Comparison of ENCODE assay signal across 8 cellular contexts in genomic region chr16:72467157-72467759, GRCh38.
DNase-seq lines count a peak whose midpoint lies in the region; ATAC-seq and TF ChIP-seq lines count a peak whose summit lies in the region.

No MANE protein-coding gene starts in this region.

- peak; percentile 45 to 63 for ATAC-seq in stimulated activated naive B cell treated with anti-CD40 and anti-IgM and Interleukin-4, amounts not matched to agents 10 μg/mL and 1 μg/mL and 100 μg/mL, for 72 hours (replicated peaks)
- ATAC-seq in HG02970 (IDR thresholded peaks at IDR 0.05; ENCODE audit: low FRiP score, unreplicated experiment) = no peak

- H3K27me3 Mint-ChIP-seq in stimulated activated naive B cell treated with anti-CD40 and anti-IgM and Interleukin-4, amounts not matched to agents 10 μg/mL and 1 μg/mL and 100 μg/mL, for 72 hours = no peaks in the 10 kb centered on the region

- no peak overlapping the region for H3K27ac Mint-ChIP-seq in stimulated activated naive B cell treated with anti-CD40 and anti-IgM and Interleukin-4, amounts not matched to agents 10 μg/mL and 1 μg/mL and 100 μg/mL, for 72 hours

- peak; percentile 77 for TF ChIP-seq CTCF in LNCaP clone FGC (IDR thresholded peaks at IDR 0.05; ENCODE audit: control insufficient read depth, extremely low read depth, insufficient read depth)
- peak; percentile 70 for TF ChIP-seq CTCF in foreskin fibroblast (IDR thresholded peaks at IDR 0.05; ENCODE audit: low read depth, low read length)

- H3K4me3 Mint-ChIP-seq in stimulated activated naive B cell treated with anti-CD40 and anti-IgM and Interleukin-4, amounts not matched to agents 10 μg/mL and 1 μg/mL and 100 μg/mL, for 72 hours = no peak overlapping the region

- H3K4me3 ChIP-seq in LNCaP clone FGC (ENCODE audit: low read depth, low read length) (no peak overlapping the region), foreskin fibroblast (ENCODE audit: low read depth in 1 of 2, low read length in 2 of 2) (no peak overlapping the region)

- peak; percentile 0 for DNase-seq in DMS79 treated with DMSO at 0.1 percent for 48 hours (lab: John Stamatoyannopoulos, UW)
- DNase-seq in DMS79 (lab: John Stamatoyannopoulos, UW) = no peak
- no peak for DNase-seq in LNCaP clone FGC (ENCODE audit: low read depth)
- peak; percentile 76 for DNase-seq in SK-N-DZ (ENCODE audit: low spot score)
- peak; percentile 34 to 68 for DNase-seq in foreskin fibroblast
- peak; percentile 9 for DNase-seq in stimulated activated naive B cell treated with anti-CD40 and anti-IgM and Interleukin-4, amounts not matched to agents 10 μg/mL and 1 μg/mL and 100 μg/mL, for 72 hours
- no peak for DNase-seq in GM19238 (ENCODE audit: insufficient read length, low spot score)

- peaks cover 6 to 7% of the 10 kb centered on the region in 2 donors for H3K36me3 Mint-ChIP-seq in stimulated activated naive B cell treated with anti-CD40 and anti-IgM and Interleukin-4, amounts not matched to agents 10 μg/mL and 1 μg/mL and 100 μg/mL, for 72 hours

- H3K9me3 Mint-ChIP-seq in stimulated activated naive B cell treated with anti-CD40 and anti-IgM and Interleukin-4, amounts not matched to agents 10 μg/mL and 1 μg/mL and 100 μg/mL, for 72 hours = peaks cover 7% of the 10 kb centered on the region in 2 donors

- H3K4me1 Mint-ChIP-seq in stimulated activated naive B cell treated with anti-CD40 and anti-IgM and Interleukin-4, amounts not matched to agents 10 μg/mL and 1 μg/mL and 100 μg/mL, for 72 hours = peaks cover 6 to 8% of the 10 kb centered on the region in 2 donors

Comparison
In these comparisons a context has a peak if more than half of its experiments do, and no peak if none do; other contexts are left out.
1. DNase-seq: peak in DMS79 treated with DMSO at 0.1 percent for 48 hours (single experiment), SK-N-DZ (single experiment), foreskin fibroblast (2 of 2) and stimulated activated naive B cell treated with anti-CD40 and anti-IgM and Interleukin-4, amounts not matched to agents 10 μg/mL and 1 μg/mL and 100 μg/mL, for 72 hours (single experiment); none in DMS79 (single experiment), LNCaP clone FGC (single experiment) and GM19238 (single experiment).